In the genomic region with DNA sequence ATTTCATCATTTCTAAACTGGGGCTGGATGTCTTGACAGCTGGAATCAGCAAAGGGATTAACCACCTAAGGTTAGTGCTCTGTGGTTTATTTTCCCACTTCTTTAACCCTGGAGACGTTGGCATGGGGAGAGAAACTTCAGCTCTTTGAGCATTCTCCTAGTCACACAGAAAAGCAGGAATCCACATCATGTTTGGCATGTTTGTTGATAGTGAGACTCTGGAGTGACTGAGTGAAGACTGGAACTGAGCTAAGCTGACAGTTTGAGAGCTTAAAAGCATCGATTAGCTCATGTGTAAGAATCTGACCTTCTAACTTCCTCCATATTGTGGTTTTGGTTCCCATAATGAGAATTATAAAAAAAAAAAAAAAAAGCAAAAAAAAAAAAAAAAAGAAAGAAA, we compare ENCODE assay signal across 19 cellular contexts.
DNase-seq lines count a peak whose midpoint lies in the region; ATAC-seq and TF ChIP-seq lines count a peak whose summit lies in the region.
"Had no signal": no experiment of that assay in that cellular context is flagged by ENCODE, and none has a peak within 500 bp of the region (broad histone marks: within the 10 kb centered on the region; RNA-seq: fewer than 3 reads in every experiment).

No MANE protein-coding gene starts in this region.

- peaks cover 0 to 2% (median 0%) of the 10 kb centered on the region in 3 donors for H3K27me3 Mint-ChIP-seq in CD14-positive monocyte (ENCODE audit: low read depth in 3 of 3)
- H3K27me3 Mint-ChIP-seq: effector memory CD8-positive, alpha-beta T cell had no signal

- no peak for TF ChIP-seq CTCF in smooth muscle cell (IDR thresholded peaks at IDR 0.05; ENCODE audit: borderline replicate concordance, insufficient read depth, poor library complexity, severe bottlenecking)
- TF ChIP-seq CTCF in CD14-positive monocyte (IDR thresholded peaks at IDR 0.05), result no peak

- H3K9ac ChIP-seq in smooth muscle cell (ENCODE audit: low read depth), result no peak overlapping the region

- peak; percentile 4 for DNase-seq in NOMO-1 treated with dmso at 0.1 percent for 144 hours (lab: John Stamatoyannopoulos, UW; ENCODE audit: unreplicated experiment)
- DNase-seq in smooth muscle cell (lab: John Stamatoyannopoulos, UW; ENCODE audit: unreplicated experiment), result no peak
- no peak for DNase-seq in erythroblast (lab: John Stamatoyannopoulos, UW)
- DNase-seq in activated CD4-positive, alpha-beta T cell treated with anti-CD3 and anti-CD28 coated beads for 1 hour, result no peak
- DNase-seq in CD14-positive monocyte (ENCODE audit: low spot score), result no peak
- DNase-seq: activated CD4-positive, alpha-beta T cell treated with anti-CD3 and anti-CD28 coated beads, Interleukin-2, amount 50 U/mL, for 48 hours; BE2C; central memory CD4-positive, alpha-beta T cell; effector memory CD8-positive, alpha-beta T cell; KBM-7; NCI-H1436; NCI-H446 treated with DMSO at 0.1 percent for 48 hours; PC-3; stimulated activated CD4-positive, alpha-beta T cell treated with anti-CD3 and anti-CD28 coated beads, Interleukin-4, amount 100 ng/mL, for 4 hours had no signal

- no peak overlapping the region for H3K4me2 ChIP-seq in smooth muscle cell
- H3K4me2 ChIP-seq: hepatocyte had no signal

- ATAC-seq in GM19455 (IDR thresholded peaks at IDR 0.05; ENCODE audit: unreplicated experiment), result peak; percentile 50
- peak; percentile 63 for ATAC-seq in HG02938 (IDR thresholded peaks at IDR 0.05; ENCODE audit: unreplicated experiment)
- ATAC-seq: effector memory CD8-positive, alpha-beta T cell; PC-3 had no signal

- no peak overlapping the region for H3K27ac Mint-ChIP-seq in CD14-positive monocyte
- H3K27ac Mint-ChIP-seq: effector memory CD8-positive, alpha-beta T cell; mesothelial cell of epicardium had no signal

- H3K9me3 ChIP-seq in smooth muscle cell (replicated peaks; ENCODE audit: low read depth), result no peaks in the 10 kb centered on the region
- H3K9me3 ChIP-seq: BE2C, tibial nerve had no signal

- H3K4me1 ChIP-seq in smooth muscle cell (ENCODE audit: low read depth), result no peaks in the 10 kb centered on the region
- H3K4me1 ChIP-seq: BE2C, tibial nerve had no signal

- H4K20me1 ChIP-seq in smooth muscle cell (ENCODE audit: low read depth), result no peaks in the 10 kb centered on the region

- H3K79me2 ChIP-seq in smooth muscle cell (ENCODE audit: low read depth), result no peaks in the 10 kb centered on the region
- H3K79me2 ChIP-seq: hepatocyte had no signal

- H3F3A ChIP-seq in smooth muscle cell (ENCODE audit: low read depth), result no peaks in the 10 kb centered on the region

- H3K4me1 Mint-ChIP-seq in CD14-positive monocyte, result no peaks in the 10 kb centered on the region
- H3K4me1 Mint-ChIP-seq: mesothelial cell of epicardium had no signal

- no peaks in the 10 kb centered on the region for H3K27me3 ChIP-seq in smooth muscle cell (ENCODE audit: low read depth)
- H3K27me3 ChIP-seq: BE2C, hepatocyte, tibial nerve had no signal

- H3K36me3 Mint-ChIP-seq in CD14-positive monocyte, result no peaks in the 10 kb centered on the region
- H3K36me3 Mint-ChIP-seq: mesothelial cell of epicardium had no signal

- H3K36me3 ChIP-seq in smooth muscle cell (ENCODE audit: low read depth), result no peaks in the 10 kb centered on the region
- H3K36me3 ChIP-seq: BE2C, tibial nerve had no signal

- H3K4me3 ChIP-seq in smooth muscle cell, result no peak overlapping the region
- H3K4me3 ChIP-seq: hepatocyte, tibial nerve had no signal

- no peak overlapping the region for H3K27ac ChIP-seq in smooth muscle cell (ENCODE audit: low read depth)
- H3K27ac ChIP-seq: hepatocyte, tibial nerve had no signal

- intact Hi-C loops in CD14-positive monocyte (cut with micrococcal nuclease), result no loop called here

- H3K4me3 Mint-ChIP-seq in CD14-positive monocyte, result no peak overlapping the region
- H3K4me3 Mint-ChIP-seq: effector memory CD8-positive, alpha-beta T cell; mesothelial cell of epicardium had no signal

- no peak for TF ChIP-seq POLR2A in erythroblast (IDR thresholded peaks at IDR 0.05; ENCODE audit: low read length)

- H3K9me3 Mint-ChIP-seq in CD14-positive monocyte, result no peaks in the 10 kb centered on the region
- H3K9me3 Mint-ChIP-seq: mesothelial cell of epicardium had no signal

- H2AFZ ChIP-seq in smooth muscle cell (ENCODE audit: low read depth), result peak overlapping the region; percentile 26
- H2AFZ ChIP-seq: hepatocyte had no signal

- 55% methylated on average over 2 of the region's 2 CpGs for WGBS in smooth muscle cell (ENCODE audit: low lambda C conversion rate)
